8 cellular contexts compared by ENCODE assay signal in genomic region chr5:33440482-33441240, GRCh38. TPM values are rescaled to one million over a fixed set of nuclear protein-coding genes. Genes with fewer than 3 reads are reported as not detected.
DNase-seq lines count a peak whose midpoint lies in the region; ATAC-seq and TF ChIP-seq lines count a peak whose summit lies in the region.

Gene TARS1 (plus strand): TSS chr5:33440965. CDS start chr5:33441087, 122 bp downstream.

- H3K27ac Mint-ChIP-seq in HFFc6 = no peak within 1 kb of the TSS

- DNase-seq in GM04504 (ENCODE audit: low read depth) (peak; percentile 100), HFFc6 (peak; percentile 100), NAMALWA (ENCODE audit: low spot score) (peak; percentile 99), SK-MEL-5 (ENCODE audit: low read depth, low spot score) (peak; percentile 100), substantia nigra (lab: John Stamatoyannopoulos, UW) (peak; percentile 73 to 100 (median 96))
- DNase-seq in activated naive CD4-positive, alpha-beta T cell treated with Interleukin-2 at 50 U/mL for 16 hours = peak; percentile 96

- no peak for TF ChIP-seq EP300 in gastroesophageal sphincter (IDR thresholded peaks at IDR 0.05)

- H3K36me3 ChIP-seq in gastroesophageal sphincter (peaks cover 0 to 6% of the 10 kb centered on the region in 2 donors), neutrophil (peaks cover 3% of the 10 kb centered on the region)

- peak within 1 kb of the TSS; percentile 95 to 96 (median 96) for H3K27ac ChIP-seq in gastroesophageal sphincter
- H3K27ac ChIP-seq in neutrophil = peak within 1 kb of the TSS; percentile 73
- peak within 1 kb of the TSS; percentile 94 for H3K27ac ChIP-seq in substantia nigra (ENCODE audit: low read depth, low read length, poor library complexity, severe bottlenecking)

- H3K9me3 Mint-ChIP-seq in HFFc6 = no peaks in the 10 kb centered on the region

- no peak within 1 kb of the TSS for H3K4me3 Mint-ChIP-seq in HFFc6

- H3K4me1 Mint-ChIP-seq in HFFc6 (ENCODE audit: low read depth) = peaks cover 33% of the 10 kb centered on the region

- peaks cover 15% of the 10 kb centered on the region for H3K36me3 Mint-ChIP-seq in HFFc6 (ENCODE audit: low read depth)

- no peak for TF ChIP-seq CTCF in HFFc6 (IDR thresholded peaks at IDR 0.05)
- TF ChIP-seq CTCF in gastroesophageal sphincter (IDR thresholded peaks at IDR 0.05) = no peak
- TF ChIP-seq CTCF in neutrophil (IDR thresholded peaks at IDR 0.05) = peak; percentile 31

- no peaks in the 10 kb centered on the region for H3K27me3 Mint-ChIP-seq in HFFc6 (ENCODE audit: insufficient read depth)

- in situ Hi-C loops in SK-MEL-5 (cut with HindIII; ENCODE audit: low pct_unique_long_range_greater_than_20kb, low sequenced_read_pairs) = no loop called here

- 0% methylated on average over 3 to 26 of the region's 52 CpGs for WGBS in gastroesophageal sphincter (ENCODE audit: low coverage in 1 of 2), 2 donors

- TF ChIP-seq POLR2A in gastroesophageal sphincter (IDR thresholded peaks at IDR 0.05) = peak; percentile 48 to 50

- H3K4me1 ChIP-seq in gastroesophageal sphincter (peaks cover 5 to 55% (median 6%) of the 10 kb centered on the region in 3 donors), neutrophil (ENCODE audit: control insufficient read depth in 1 of 2, insufficient read depth in 1 of 2, low read depth in 1 of 2, low read length in 1 of 2) (peaks cover 21 to 34% of the 10 kb centered on the region in 2 experiments)

- H3K4me3 ChIP-seq in gastroesophageal sphincter (peak within 1 kb of the TSS; percentile 79 to 98), neutrophil (ENCODE audit: low read depth in 1 of 2, low read length in 1 of 2) (peak within 1 kb of the TSS; percentile 68 to 83)

- ATAC-seq in gastroesophageal sphincter = peak; percentile 98

- H3K27me3 ChIP-seq in gastroesophageal sphincter (no peaks in the 10 kb centered on the region), neutrophil (no peaks in the 10 kb centered on the region)

- no peaks in the 10 kb centered on the region for H3K9me3 ChIP-seq in gastroesophageal sphincter
- H3K9me3 ChIP-seq in neutrophil = no peaks in the 10 kb centered on the region

RNA-seq across cellular contexts. Expression of gene TARS1, which starts in this region (rescaled TPM):
- total RNA-seq in HFFc6 (2021; fragmentation: NEBNext Ultra II Directional; extraction: Animal tissue kit (Norgen Biotek cat#: 25700)) = 100 to 1,000 TPM; 163 to 199 (median 179) TPM
- 573 and 595 TPM in 2 replicates for total RNA-seq in SK-MEL-5 (2014; rRNA removed; shearing (Covaris generic))
- 343 and 445 TPM in 2 replicates for polyA plus RNA-seq in SK-MEL-5 (2015; cell fraction: cytosol; rRNA removed)
- 266 and 402 TPM in 2 replicates for polyA plus RNA-seq in SK-MEL-5 (2015; cell fraction: nucleus; rRNA removed)
- total RNA-seq in gastroesophageal sphincter = 100 to 1,000 TPM in 1 of 4 donors, 10 to 100 TPM in 3; 79.9 to 118 (median 86.7) TPM

Comparison
In these comparisons a context has a peak if more than half of its experiments do, and no peak if none do; other contexts are left out.
1. Peak in every context shown above with its lines: DNase-seq, ATAC-seq, H3K4me3 ChIP-seq and H3K27ac ChIP-seq.